In the genomic region with DNA sequence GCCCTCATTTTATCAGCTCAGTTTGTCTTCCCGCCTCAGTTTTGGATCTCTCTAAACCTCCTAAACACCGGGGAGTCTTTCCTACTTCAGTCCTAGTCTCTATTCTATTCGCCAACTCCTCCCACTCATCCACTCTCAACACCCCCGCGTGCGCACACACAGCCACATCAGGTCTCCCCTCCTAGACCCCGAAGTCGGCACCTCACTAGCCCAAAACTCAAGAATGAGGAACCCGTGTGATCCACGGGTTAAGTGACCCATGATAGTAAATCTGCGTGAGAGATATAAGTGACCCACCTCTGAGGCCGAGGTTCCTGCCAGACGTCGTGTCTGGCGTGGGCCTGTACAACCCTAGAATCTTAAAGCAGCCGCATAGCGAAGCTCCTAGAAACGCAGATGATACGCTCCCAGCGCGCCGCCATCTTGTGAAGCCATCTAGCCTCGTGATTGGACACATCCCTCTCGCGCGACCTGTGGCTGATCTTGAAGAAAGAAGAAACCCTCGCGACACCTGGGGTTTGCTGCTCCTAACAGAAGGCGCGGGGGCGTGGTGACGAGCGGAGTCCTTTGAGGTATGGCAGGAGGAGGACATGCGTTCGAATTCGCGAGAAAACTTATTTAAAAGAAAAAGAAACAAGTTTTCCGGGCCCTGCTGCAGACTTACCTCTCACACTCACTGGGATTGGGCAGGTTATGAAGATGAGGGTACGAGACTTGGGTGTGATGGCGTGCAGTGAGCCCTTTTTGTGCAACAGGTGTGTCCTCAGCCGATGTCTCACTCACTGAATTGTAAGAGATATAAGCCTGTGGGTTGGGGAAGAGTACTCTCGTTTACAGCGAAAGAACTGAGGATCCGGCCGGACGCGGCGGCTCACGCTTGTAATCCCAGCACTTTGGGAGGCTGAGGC, we compare ENCODE assay signal across 8 cellular contexts. TPM values are rescaled to one million over a fixed set of nuclear protein-coding genes. Genes with fewer than 3 reads are reported as not detected.
DNase-seq lines count a peak whose midpoint lies in the region; ATAC-seq and TF ChIP-seq lines count a peak whose summit lies in the region.

METTL16 (minus strand) TSS at position 427 of the 908 bp plus-strand sequence. CDS start 9,557 bp downstream, outside the sequence.

- no peak for TF ChIP-seq CTCF in colonic mucosa (IDR thresholded peaks at IDR 0.05)

- peak within 1 kb of the TSS; percentile 88 to 96 (median 93) for H3K9ac ChIP-seq in BLaER1 treated with 17β-estradiol and CSF1 and Interleukin-3, amounts not matched to agents 10 nM and 100 nM
- H3K9ac ChIP-seq in colonic mucosa (ENCODE audit: low read depth in 2 of 2, low read length in 2 of 2): peak within 1 kb of the TSS; percentile 72 to 85

- H3K36me3 ChIP-seq in BLaER1 treated with 17β-estradiol and CSF1 and Interleukin-3, amounts not matched to agents 10 nM and 100 nM: peaks cover 0 to 28% (median 22%) of the 10 kb centered on the region in 11 experiments; a peak in 18 of 22 replicates
- no peaks in the 10 kb centered on the region for H3K36me3 ChIP-seq in colonic mucosa

- H4K20me1 ChIP-seq in BLaER1 treated with 17β-estradiol and CSF1 and Interleukin-3, amounts not matched to agents 10 nM and 100 nM: peaks cover 0 to 16% (median 0%) of the 10 kb centered on the region in 11 experiments; a peak in 4 of 22 replicates

- H3K27me3 ChIP-seq in BLaER1 treated with 17β-estradiol and CSF1 and Interleukin-3, amounts not matched to agents 10 nM and 100 nM: no peaks in the 10 kb centered on the region
- H3K27me3 ChIP-seq in colonic mucosa (no peaks in the 10 kb centered on the region), layer of hippocampus (ENCODE audit: control insufficient read depth, insufficient read depth, low read length) (no peaks in the 10 kb centered on the region)

- H3K4me2 ChIP-seq in BLaER1 treated with 17β-estradiol and CSF1 and Interleukin-3, amounts not matched to agents 10 nM and 100 nM: peak within 1 kb of the TSS; percentile 83 to 100 (median 91)

- DNase-seq in NCI-H526 (lab: John Stamatoyannopoulos, UW): peak; percentile 97 to 98
- peak; percentile 99 for DNase-seq in activated CD4-positive, alpha-beta T cell treated with anti-CD3 and anti-CD28 coated beads for 4 hours
- peak; percentile 99 for DNase-seq in colonic mucosa
- peak; percentile 95 to 97 for DNase-seq in stimulated activated CD4-positive, alpha-beta T cell treated with anti-CD3 and anti-CD28 coated beads, Interleukin-1b, Interleukin-23, amount 100 ng/mL, for 4 hours (ENCODE audit: low read depth in 2 of 2)

- peaks cover 20 to 32% (median 27%) of the 10 kb centered on the region in 10 experiments for H3K4me1 ChIP-seq in BLaER1 treated with 17β-estradiol and CSF1 and Interleukin-3, amounts not matched to agents 10 nM and 100 nM
- no peaks in the 10 kb centered on the region for H3K4me1 ChIP-seq in colonic mucosa

- peaks cover 0 to 26% (median 20%) of the 10 kb centered on the region in 11 experiments; a peak in 18 of 22 replicates for H3K9me3 ChIP-seq in BLaER1 treated with 17β-estradiol and CSF1 and Interleukin-3, amounts not matched to agents 10 nM and 100 nM (replicated peaks in 1 of 11)
- no peaks in the 10 kb centered on the region for H3K9me3 ChIP-seq in colonic mucosa

- intact Hi-C loops in colonic mucosa (cut with DNase I): no loop called here

- peak within 1 kb of the TSS; percentile 62 to 83 (median 75) for H3K4me3 ChIP-seq in BLaER1 treated with 17β-estradiol and CSF1 and Interleukin-3, amounts not matched to agents 10 nM and 100 nM
- peak within 1 kb of the TSS; percentile 69 for H3K4me3 ChIP-seq in colonic mucosa

- ATAC-seq in GM19328 (IDR thresholded peaks at IDR 0.05; ENCODE audit: unreplicated experiment) (peak; percentile 94), HG03469 (IDR thresholded peaks at IDR 0.05; ENCODE audit: unreplicated experiment) (peak; percentile 85)

- H3K27ac ChIP-seq in BLaER1 treated with 17β-estradiol and CSF1 and Interleukin-3, amounts not matched to agents 10 nM and 100 nM: peak within 1 kb of the TSS; percentile 80 to 96 (median 94)
- H3K27ac ChIP-seq in colonic mucosa: peak within 1 kb of the TSS; percentile 93
- peak within 1 kb of the TSS; percentile 95 for H3K27ac ChIP-seq in layer of hippocampus (ENCODE audit: low read depth, low read length)

RNA-seq across cellular contexts. Expression of gene METTL16, which starts in this region (rescaled TPM):
- total RNA-seq in colonic mucosa: 10 to 100 TPM; 16.3 to 23.1 TPM

Comparison
In these comparisons a context has a peak if more than half of its experiments do, and no peak if none do; other contexts are left out.
1. Peak in every context shown above with its lines: DNase-seq, ATAC-seq, H3K4me3 ChIP-seq and H3K27ac ChIP-seq.